ENCODE assay signal across 17 cellular contexts in the genomic region with DNA sequence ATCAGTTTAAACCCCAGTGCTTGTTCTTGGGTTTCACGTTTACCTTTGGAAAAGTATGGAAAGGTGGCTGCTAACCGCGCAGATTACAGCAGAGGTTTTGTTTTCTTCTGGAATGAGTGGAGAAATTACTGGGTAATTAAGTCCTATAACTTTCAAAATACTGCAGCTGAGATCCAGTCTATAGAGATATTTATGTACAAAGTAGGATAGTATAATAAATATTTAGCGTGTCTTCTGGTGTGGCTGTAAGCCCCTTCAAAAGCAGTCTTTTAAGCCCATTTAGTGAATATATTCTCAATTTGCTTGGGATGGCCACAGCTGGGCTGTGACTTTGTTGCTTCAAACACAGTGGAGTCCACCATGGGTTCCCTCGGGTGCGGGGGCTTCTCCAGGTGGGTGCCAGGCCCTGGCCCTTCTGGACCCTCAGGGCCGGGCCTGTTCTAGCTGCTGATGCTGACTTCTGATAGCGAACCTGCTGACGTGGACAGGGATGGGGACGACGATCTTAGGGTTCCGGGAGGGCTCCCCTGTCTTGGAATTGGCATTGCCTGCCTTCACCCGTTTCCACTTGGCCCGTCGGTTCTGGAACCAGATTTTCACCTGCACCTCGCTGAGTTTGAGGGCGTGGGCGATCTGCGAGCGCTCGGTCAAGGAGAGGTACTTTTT. TPM values are rescaled to one million over a fixed set of nuclear protein-coding genes. Genes with fewer than 3 reads are reported as not detected.
DNase-seq lines count a peak whose midpoint lies in the region; ATAC-seq and TF ChIP-seq lines count a peak whose summit lies in the region.
"Had no signal": no experiment of that assay in that cellular context is flagged by ENCODE, and none has a peak within 500 bp of the region (broad histone marks: within the 10 kb centered on the region; RNA-seq: fewer than 3 reads in every experiment).

No MANE protein-coding gene starts in this region.

- H3K4me1 ChIP-seq in left ventricle myocardium inferior (peaks cover 73% of the 10 kb centered on the region), lower lobe of right lung (peaks cover 53% of the 10 kb centered on the region), suprapubic skin (peaks cover 79% of the 10 kb centered on the region)

- H3K27me3 ChIP-seq in left ventricle myocardium inferior (ENCODE audit: low read depth): peaks cover 100% of the 10 kb centered on the region
- H3K27me3 ChIP-seq in brain microvascular endothelial cell (replicated peaks): peaks cover 30% of the 10 kb centered on the region
- peaks cover 100% of the 10 kb centered on the region for H3K27me3 ChIP-seq in lower lobe of right lung (ENCODE audit: low read depth)
- peaks cover 100% of the 10 kb centered on the region for H3K27me3 ChIP-seq in suprapubic skin

- DNase-seq in left ventricle myocardium inferior: no peak
- DNase-seq in cardiac septum (ENCODE audit: low spot score): no peak
- no peak for DNase-seq in brain microvascular endothelial cell
- no peak for DNase-seq in lower lobe of right lung
- DNase-seq in suprapubic skin (ENCODE audit: low spot score in 2 of 2): no peak
- DNase-seq in NCI-H446 treated with DMSO at 0.1 percent for 48 hours (lab: John Stamatoyannopoulos, UW): no peak
- no peak for DNase-seq in CD1c-positive myeloid dendritic cell (ENCODE audit: extremely low spot score)
- DNase-seq: activated CD4-positive, CD25-positive, alpha-beta regulatory T cell; activated CD8-positive, alpha-beta memory T cell treated with anti-CD3 and anti-CD28 coated beads, Interleukin-2, amount 10 ng/mL, durations not matched to agents 7 days and 5 days; activated naive CD4-positive, alpha-beta T cell treated with anti-CD3 and anti-CD28 coated beads for 36 hours; NCI-H187 treated with DMSO at 0.1 percent for 48 hours; NCI-H526; stimulated activated CD4-positive, alpha-beta T cell treated with anti-CD3 and anti-CD28 coated beads, Interleukin-2, amount 100 ng/mL, for 24 hours; SW 1271 had no signal

- no peaks in the 10 kb centered on the region for H3K36me3 ChIP-seq in left ventricle myocardium inferior
- H3K36me3 ChIP-seq in brain microvascular endothelial cell (replicated peaks): no peaks in the 10 kb centered on the region
- no peaks in the 10 kb centered on the region for H3K36me3 ChIP-seq in lower lobe of right lung
- no peaks in the 10 kb centered on the region for H3K36me3 ChIP-seq in suprapubic skin
- H3K36me3 ChIP-seq: tibial nerve had no signal

- no peak for TF ChIP-seq POLR2A in suprapubic skin (IDR thresholded peaks at IDR 0.05)

- WGBS in suprapubic skin: 47% methylated on average over 6 of the region's 21 CpGs

- in situ Hi-C loops in brain microvascular endothelial cell (cut with HindIII; ENCODE audit: low pct_ligation_motif_present, low sequenced_read_pairs): no loop called here

- no peak for TF ChIP-seq CTCF in left ventricle myocardium inferior (IDR thresholded peaks at IDR 0.05; ENCODE audit: borderline replicate concordance)
- no peak for TF ChIP-seq CTCF in brain microvascular endothelial cell (IDR thresholded peaks at IDR 0.05; ENCODE audit: low read depth, low read length, missing control alignments)
- no peak for TF ChIP-seq CTCF in lower lobe of right lung (IDR thresholded peaks at IDR 0.05)
- no peak for TF ChIP-seq CTCF in suprapubic skin (IDR thresholded peaks at IDR 0.05)

- H3K27ac ChIP-seq in left ventricle myocardium inferior (replicated peaks) (no peak overlapping the region), brain microvascular endothelial cell (peak overlapping the region; percentile 10), lower lobe of right lung (no peak overlapping the region), suprapubic skin (no peak overlapping the region)
- H3K27ac ChIP-seq: tibial nerve had no signal

- intact Hi-C loops in left ventricle myocardium inferior (cut with micrococcal nuclease): no loop called here
- intact Hi-C loops in cardiac septum (cut with DNase I): no loop called here
- intact Hi-C loops in lower lobe of right lung (cut with DNase I): no loop called here

- no peak for TF ChIP-seq EP300 in suprapubic skin (IDR thresholded peaks at IDR 0.05)

- peak overlapping the region; percentile 59 for H3K4me3 ChIP-seq in left ventricle myocardium inferior
- peak overlapping the region; percentile 57 for H3K4me3 ChIP-seq in brain microvascular endothelial cell (ENCODE audit: low read depth, low read length)
- peak overlapping the region; percentile 30 for H3K4me3 ChIP-seq in lower lobe of right lung
- peak overlapping the region; percentile 48 for H3K4me3 ChIP-seq in suprapubic skin

- H3K9me3 ChIP-seq in left ventricle myocardium inferior (replicated peaks) (no peaks in the 10 kb centered on the region), lower lobe of right lung (no peaks in the 10 kb centered on the region), suprapubic skin (no peaks in the 10 kb centered on the region)
- H3K9me3 ChIP-seq: tibial nerve had no signal

- ATAC-seq in lower lobe of right lung: no peak
- no peak for ATAC-seq in GM18511 (IDR thresholded peaks at IDR 0.05; ENCODE audit: unreplicated experiment)
- ATAC-seq: activated CD8-positive, alpha-beta memory T cell treated with anti-CD3 and anti-CD28 coated beads, Interleukin-2, amount 10 ng/mL, durations not matched to agents 7 days and 5 days had no signal

RNA-seq across cellular contexts. Expression of a gene that starts 2.6 kb away (rescaled TPM):
- total RNA-seq in left ventricle myocardium inferior (not detected), cardiac septum (not detected), lower lobe of right lung (not detected), suprapubic skin (under 1 TPM in 1 of 4 donors, not detected in 3; 0.60 TPM)
- total RNA-seq: activated CD8-positive, alpha-beta memory T cell treated with anti-CD3 and anti-CD28 coated beads, Interleukin-2, amount 10 ng/mL, durations not matched to agents 7 days and 5 days; activated naive CD4-positive, alpha-beta T cell treated with anti-CD3 and anti-CD28 coated beads for 36 hours; mucosa of gallbladder; tibial nerve had no signal
